Comparison of ENCODE assay signal across 1 cellular context in the genomic region with DNA sequence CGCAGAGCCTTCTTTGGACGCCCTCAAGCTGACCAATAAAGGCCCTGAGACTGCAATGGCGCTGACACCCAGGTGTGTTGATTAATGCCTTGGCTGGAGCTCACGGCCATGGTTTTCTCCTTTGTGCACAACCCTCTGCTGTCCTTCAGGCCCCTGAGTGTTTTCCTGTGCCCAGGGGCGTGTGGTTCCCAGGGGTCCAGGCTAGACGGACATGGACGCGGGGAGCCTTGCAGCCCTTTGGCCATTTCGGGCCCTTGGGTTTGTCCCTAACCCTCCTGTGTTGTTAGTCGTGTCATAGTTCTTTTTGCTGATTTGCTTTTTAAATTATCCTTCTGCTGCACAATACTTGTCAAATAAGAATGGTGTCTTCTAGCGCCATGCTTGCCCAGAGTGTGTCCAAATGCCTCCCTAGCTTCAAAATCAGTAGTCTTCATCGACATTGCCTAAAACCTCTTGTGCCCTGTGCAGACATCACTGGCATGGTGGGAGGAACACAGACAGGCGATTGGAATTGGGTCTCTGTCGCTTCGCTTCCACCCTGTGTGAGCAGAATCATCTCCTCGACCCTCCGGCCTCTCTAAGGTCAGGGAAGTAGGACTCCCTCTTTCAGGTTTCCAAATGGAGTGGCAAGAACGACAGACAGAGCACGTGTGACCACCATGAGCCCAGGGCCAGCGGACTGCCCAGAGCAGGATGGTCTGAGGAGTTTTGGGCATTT.
TF ChIP-seq lines count a peak whose summit lies in the region.

No MANE protein-coding gene starts in this region.

TF ChIP-seq in WTC11, 78 proteins besides CTCF, POLR2A, EP300 and RAD21 (continued from another document):
- TF ChIP-seq, protein P1, sequence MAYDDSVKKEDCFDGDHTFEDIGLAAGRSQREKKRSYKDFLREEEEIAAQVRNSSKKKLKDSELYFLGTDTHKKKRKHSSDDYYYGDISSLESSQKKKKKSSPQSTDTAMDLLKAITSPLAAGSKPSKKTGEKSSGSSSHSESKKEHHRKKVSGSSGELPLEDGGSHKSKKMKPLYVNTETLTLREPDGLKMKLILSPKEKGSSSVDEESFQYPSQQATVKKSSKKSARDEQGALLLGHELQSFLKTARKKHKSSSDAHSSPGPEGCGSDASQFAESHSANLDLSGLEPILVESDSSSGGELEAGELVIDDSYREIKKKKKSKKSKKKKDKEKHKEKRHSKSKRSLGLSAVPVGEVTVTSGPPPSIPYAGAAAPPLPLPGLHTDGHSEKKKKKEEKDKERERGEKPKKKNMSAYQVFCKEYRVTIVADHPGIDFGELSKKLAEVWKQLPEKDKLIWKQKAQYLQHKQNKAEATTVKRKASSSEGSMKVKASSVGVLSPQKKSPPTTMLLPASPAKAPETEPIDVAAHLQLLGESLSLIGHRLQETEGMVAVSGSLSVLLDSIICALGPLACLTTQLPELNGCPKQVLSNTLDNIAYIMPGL (CRISPR knock-in tag; IDR thresholded peaks at IDR 0.05), result no peak
- TF ChIP-seq ZNF121 (CRISPR knock-in tag; IDR thresholded peaks at IDR 0.05) (no peak), RORB (CRISPR knock-in tag; IDR thresholded peaks at IDR 0.05) (no peak), FOXJ3 (CRISPR knock-in tag; IDR thresholded peaks at IDR 0.05; ENCODE audit: borderline replicate concordance) (no peak), ZNF671 (CRISPR knock-in tag; IDR thresholded peaks at IDR 0.05) (no peak), TCF7 (CRISPR knock-in tag; IDR thresholded peaks at IDR 0.05; ENCODE audit: low read depth) (no peak)
- TF ChIP-seq, protein P2, sequence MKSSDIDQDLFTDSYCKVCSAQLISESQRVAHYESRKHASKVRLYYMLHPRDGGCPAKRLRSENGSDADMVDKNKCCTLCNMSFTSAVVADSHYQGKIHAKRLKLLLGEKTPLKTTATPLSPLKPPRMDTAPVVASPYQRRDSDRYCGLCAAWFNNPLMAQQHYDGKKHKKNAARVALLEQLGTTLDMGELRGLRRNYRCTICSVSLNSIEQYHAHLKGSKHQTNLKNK (CRISPR knock-in tag; IDR thresholded peaks at IDR 0.05), result no peak
- TF ChIP-seq, protein P3, sequence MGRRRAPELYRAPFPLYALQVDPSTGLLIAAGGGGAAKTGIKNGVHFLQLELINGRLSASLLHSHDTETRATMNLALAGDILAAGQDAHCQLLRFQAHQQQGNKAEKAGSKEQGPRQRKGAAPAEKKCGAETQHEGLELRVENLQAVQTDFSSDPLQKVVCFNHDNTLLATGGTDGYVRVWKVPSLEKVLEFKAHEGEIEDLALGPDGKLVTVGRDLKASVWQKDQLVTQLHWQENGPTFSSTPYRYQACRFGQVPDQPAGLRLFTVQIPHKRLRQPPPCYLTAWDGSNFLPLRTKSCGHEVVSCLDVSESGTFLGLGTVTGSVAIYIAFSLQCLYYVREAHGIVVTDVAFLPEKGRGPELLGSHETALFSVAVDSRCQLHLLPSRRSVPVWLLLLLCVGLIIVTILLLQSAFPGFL (CRISPR knock-in tag; IDR thresholded peaks at IDR 0.05; ENCODE audit: borderline replicate concordance), result no peak
- TF ChIP-seq, protein P4, sequence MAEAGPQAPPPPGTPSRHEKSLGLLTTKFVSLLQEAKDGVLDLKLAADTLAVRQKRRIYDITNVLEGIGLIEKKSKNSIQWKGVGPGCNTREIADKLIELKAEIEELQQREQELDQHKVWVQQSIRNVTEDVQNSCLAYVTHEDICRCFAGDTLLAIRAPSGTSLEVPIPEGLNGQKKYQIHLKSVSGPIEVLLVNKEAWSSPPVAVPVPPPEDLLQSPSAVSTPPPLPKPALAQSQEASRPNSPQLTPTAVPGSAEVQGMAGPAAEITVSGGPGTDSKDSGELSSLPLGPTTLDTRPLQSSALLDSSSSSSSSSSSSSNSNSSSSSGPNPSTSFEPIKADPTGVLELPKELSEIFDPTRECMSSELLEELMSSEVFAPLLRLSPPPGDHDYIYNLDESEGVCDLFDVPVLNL (CRISPR knock-in tag; IDR thresholded peaks at IDR 0.05; ENCODE audit: borderline replicate concordance, low read depth), result no peak
- TF ChIP-seq, protein P5, sequence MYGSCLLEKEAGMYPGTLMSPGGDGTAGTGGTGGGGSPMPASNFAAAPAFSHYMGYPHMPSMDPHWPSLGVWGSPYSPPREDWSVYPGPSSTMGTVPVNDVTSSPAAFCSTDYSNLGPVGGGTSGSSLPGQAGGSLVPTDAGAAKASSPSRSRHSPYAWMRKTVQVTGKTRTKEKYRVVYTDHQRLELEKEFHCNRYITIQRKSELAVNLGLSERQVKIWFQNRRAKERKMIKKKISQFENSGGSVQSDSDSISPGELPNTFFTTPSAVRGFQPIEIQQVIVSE (CRISPR knock-in tag; IDR thresholded peaks at IDR 0.05; ENCODE audit: borderline replicate concordance), result no peak
- TF ChIP-seq, protein P6, sequence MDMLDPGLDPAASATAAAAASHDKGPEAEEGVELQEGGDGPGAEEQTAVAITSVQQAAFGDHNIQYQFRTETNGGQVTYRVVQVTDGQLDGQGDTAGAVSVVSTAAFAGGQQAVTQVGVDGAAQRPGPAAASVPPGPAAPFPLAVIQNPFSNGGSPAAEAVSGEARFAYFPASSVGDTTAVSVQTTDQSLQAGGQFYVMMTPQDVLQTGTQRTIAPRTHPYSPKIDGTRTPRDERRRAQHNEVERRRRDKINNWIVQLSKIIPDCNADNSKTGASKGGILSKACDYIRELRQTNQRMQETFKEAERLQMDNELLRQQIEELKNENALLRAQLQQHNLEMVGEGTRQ (CRISPR knock-in tag; IDR thresholded peaks at IDR 0.05), result no peak
